8 cellular contexts compared by ENCODE assay signal in the genomic region with DNA sequence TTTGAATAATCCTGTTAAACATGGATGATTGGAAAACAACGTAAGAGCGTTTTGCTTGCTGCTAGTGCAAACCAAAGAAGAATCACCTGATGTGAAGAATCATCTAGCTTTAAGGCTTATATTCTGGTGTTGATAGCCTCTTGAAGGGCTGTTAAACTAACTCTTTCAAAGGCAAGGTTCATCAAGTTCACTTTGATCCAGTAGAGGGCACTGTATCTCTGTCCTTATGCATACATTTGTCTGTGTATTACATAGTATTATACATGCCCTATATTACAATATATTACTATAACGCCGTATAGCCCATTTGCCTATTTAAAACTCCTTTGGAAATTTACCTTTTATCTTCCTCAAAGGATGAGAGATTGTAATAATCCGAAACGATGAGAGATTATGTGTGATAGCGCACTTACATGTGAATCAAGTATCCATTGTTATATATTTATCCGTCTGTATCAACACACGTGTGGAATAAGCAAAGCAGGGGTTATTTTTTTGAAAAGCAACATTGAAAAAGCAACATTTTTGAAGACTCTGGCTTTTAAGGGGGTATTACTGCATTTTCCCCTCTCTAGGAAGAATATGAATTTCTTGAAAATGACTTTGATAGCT. TPM values are rescaled to one million over a fixed set of nuclear protein-coding genes. Genes with fewer than 3 reads are reported as not detected.
DNase-seq lines count a peak whose midpoint lies in the region; ATAC-seq and TF ChIP-seq lines count a peak whose summit lies in the region.

No MANE protein-coding gene starts in this region.

- peak; percentile 53 for ATAC-seq in HG03432 (IDR thresholded peaks at IDR 0.05; ENCODE audit: unreplicated experiment)
- ATAC-seq in HG03521 (IDR thresholded peaks at IDR 0.05; ENCODE audit: unreplicated experiment) = no peak

- H3K27me3 ChIP-seq in MG63 = 0 out of 2 replicates have a peak, but pooled peaks cover 5% of the 10 kb centered on the region

- no peaks in the 10 kb centered on the region for H3K9me3 ChIP-seq in MG63

- peak; percentile 16 for TF ChIP-seq CTCF in cardiac fibroblast (IDR thresholded peaks at IDR 0.05; ENCODE audit: low read depth, low read length)

- DNase-seq in EL (peak; percentile 31), NCI-H82 treated with DMSO at 0.1 percent for 48 hours (lab: John Stamatoyannopoulos, UW; ENCODE audit: unreplicated experiment) (peak; percentile 47), cardiac fibroblast (ENCODE audit: low read depth in 2 of 2) (peak; percentile 30 to 34), medulla oblongata (ENCODE audit: extremely low spot score) (peak; percentile 71), MG63 (no peak)
- no peak for DNase-seq in activated CD8-positive, alpha-beta memory T cell treated with anti-CD3 and anti-CD28 coated beads for 24 hours

- H3K4me3 ChIP-seq in cardiac fibroblast (replicated peaks in 1 of 2; ENCODE audit: low read depth in 2 of 2, low read length in 2 of 2) (no peak overlapping the region), MG63 (no peak overlapping the region)

- no peaks in the 10 kb centered on the region for H3K36me3 ChIP-seq in MG63

RNA-seq across cellular contexts. Expression of gene NRN1, which starts 50.8 kb away (rescaled TPM):
- 36.5 and 44.1 TPM in 2 replicates for total RNA-seq in MG63 (2014; rRNA removed; shearing (Covaris generic); ENCODE audit: low replicate concordance)

Comparison
In these comparisons a context has a peak if more than half of its experiments do, and no peak if none do; other contexts are left out.
1. DNase-seq: peak in EL (single experiment), NCI-H82 treated with DMSO at 0.1 percent for 48 hours (single experiment), cardiac fibroblast (2 of 2) and medulla oblongata (single experiment); none in activated CD8-positive, alpha-beta memory T cell treated with anti-CD3 and anti-CD28 coated beads for 24 hours (single experiment) and MG63 (single experiment).